Comparison of ENCODE assay signal across 8 cellular contexts in the genomic region with DNA sequence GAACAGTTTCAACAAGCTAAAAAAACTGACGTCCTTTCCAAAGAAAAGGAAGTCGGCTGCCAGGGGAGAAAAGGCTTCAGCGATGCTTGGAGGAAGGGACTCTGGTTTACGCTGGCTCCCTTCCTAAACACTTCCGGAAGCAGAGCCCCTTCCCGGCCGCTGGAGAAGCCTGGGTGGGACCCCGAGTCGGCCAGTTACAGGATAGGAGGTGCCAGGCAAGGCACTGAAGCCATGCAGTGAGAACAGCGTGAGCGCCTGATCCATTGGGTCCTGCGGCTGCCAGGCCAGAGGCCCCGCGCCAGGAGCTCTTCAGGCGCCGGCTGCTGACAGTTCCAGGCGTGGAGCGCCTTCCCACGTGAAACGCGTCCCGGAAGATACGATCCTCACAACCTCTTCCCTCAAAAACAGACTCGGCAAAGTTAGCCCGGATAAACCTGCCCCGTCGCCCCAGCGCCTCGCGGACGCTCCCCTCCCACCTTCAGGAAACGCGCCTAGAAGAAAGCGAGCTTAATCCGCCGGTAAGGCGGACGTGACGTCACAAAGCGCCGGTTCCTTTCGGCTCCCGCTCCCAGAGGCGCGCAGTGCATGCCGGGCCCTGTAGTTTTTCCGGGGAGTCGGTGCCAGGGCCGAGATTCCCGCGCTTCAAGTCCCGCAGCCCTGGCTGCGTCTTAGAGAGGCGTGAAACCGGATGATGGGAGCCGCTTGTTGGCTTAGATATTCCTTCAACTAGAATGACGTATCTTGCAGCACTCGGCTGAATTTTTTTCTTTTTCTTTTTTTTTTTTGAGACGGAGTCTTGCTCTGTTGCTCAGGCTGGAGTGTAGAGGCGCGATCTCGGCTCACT. TPM values are rescaled to one million over a fixed set of nuclear protein-coding genes. Genes with fewer than 3 reads are reported as not detected.
DNase-seq lines count a peak whose midpoint lies in the region; ATAC-seq and TF ChIP-seq lines count a peak whose summit lies in the region.

TSS of gene ADAT1 (minus strand) at position 520 of the 844 bp plus-strand sequence. CDS start 2,482 bp downstream, outside the sequence.

- TF ChIP-seq CTCF in omental fat pad (IDR thresholded peaks at IDR 0.05) (no peak), testis (IDR thresholded peaks at IDR 0.05) (peak in 1 of 3 experiments; percentile 3)

- peak within 1 kb of the TSS; percentile 80 to 84 for H3K27ac ChIP-seq in testis

- no peaks in the 10 kb centered on the region for H3K36me3 ChIP-seq in testis (ENCODE audit: low read depth, missing control alignments)

- peak; percentile 97 for ATAC-seq in HG02610 (IDR thresholded peaks at IDR 0.05; ENCODE audit: unreplicated experiment)
- peak; percentile 93 to 97 for ATAC-seq in activated naive CD4-positive, alpha-beta T cell treated with anti-CD3 and anti-CD28 coated beads, Interleukin-2, amount 50 U/mL, for 72 hours
- peak; percentile 96 for ATAC-seq in omental fat pad (ENCODE audit: low FRiP score)

- intact Hi-C loops in testis (cut with DNase I; ENCODE audit: low total_unique reads): no loop called here

- DNase-seq in NCI-H1092 treated with DMSO at 0.1 percent for 48 hours (lab: John Stamatoyannopoulos, UW) (peak; percentile 96), SKM-1 (lab: John Stamatoyannopoulos, UW; ENCODE audit: unreplicated experiment) (peak; percentile 96), glomerular endothelial cell (ENCODE audit: extremely low read depth, low read depth, low spot score) (peak; percentile 90), omental fat pad (ENCODE audit: low spot score) (peak; percentile 97), testis (peak; percentile 99)
- DNase-seq in activated naive CD4-positive, alpha-beta T cell treated with anti-CD3 and anti-CD28 coated beads, Interleukin-2, amount 50 U/mL, for 72 hours (ENCODE audit: low spot score in 2 of 2): peak; percentile 92 to 98

- H3K9me3 ChIP-seq in testis: no peaks in the 10 kb centered on the region

- TF ChIP-seq POLR2A in testis (IDR thresholded peaks at IDR 0.05): peak; percentile 11

- WGBS in testis, 2 donors: 0% methylated on average over 29 to 62 of the region's 62 CpGs

- H3K36me3 Mint-ChIP-seq in activated naive CD4-positive, alpha-beta T cell treated with anti-CD3 and anti-CD28 coated beads, Interleukin-2, amount 50 U/mL, for 72 hours: peaks cover 50 to 54% of the 10 kb centered on the region in 2 donors

- no peaks in the 10 kb centered on the region for H3K9me3 Mint-ChIP-seq in activated naive CD4-positive, alpha-beta T cell treated with anti-CD3 and anti-CD28 coated beads, Interleukin-2, amount 50 U/mL, for 72 hours

- no peaks in the 10 kb centered on the region for H3K27me3 ChIP-seq in testis

- peaks cover 11% of the 10 kb centered on the region for H3K4me1 ChIP-seq in testis

- peak within 1 kb of the TSS; percentile 89 for H3K4me3 ChIP-seq in GM08714 (ENCODE audit: low read length)
- H3K4me3 ChIP-seq in testis: peak within 1 kb of the TSS; percentile 69 to 82

- H3K27ac Mint-ChIP-seq in activated naive CD4-positive, alpha-beta T cell treated with anti-CD3 and anti-CD28 coated beads, Interleukin-2, amount 50 U/mL, for 72 hours: peak within 1 kb of the TSS; percentile 95 to 98

RNA-seq across cellular contexts. Expression of gene ADAT1, which starts in this region (rescaled TPM):
- total RNA-seq in activated naive CD4-positive, alpha-beta T cell treated with anti-CD3 and anti-CD28 coated beads, Interleukin-2, amount 50 U/mL, for 72 hours: 10 to 100 TPM; 39.0 to 44.8 TPM
- 42.5 and 120 TPM in 2 replicates for total RNA-seq in glomerular endothelial cell
- total RNA-seq in omental fat pad: 10 to 100 TPM; 32.5 to 57.7 (median 51.3) TPM
- total RNA-seq in testis: 100 to 1,000 TPM; 104 to 172 TPM
- 84.2 TPM for polyA plus RNA-seq in testis (ENCODE audit: insufficient read depth, low read depth, low replicate concordance)

Comparison
In these comparisons a context has a peak if more than half of its experiments do, and no peak if none do; other contexts are left out.
1. Peak in every context shown above with its lines: DNase-seq, ATAC-seq, H3K4me3 ChIP-seq and H3K27ac ChIP-seq.